10 cellular contexts compared by ENCODE assay signal in genomic region chr3:180855364-180855763, GRCh38. TPM values are rescaled to one million over a fixed set of nuclear protein-coding genes. Genes with fewer than 3 reads are reported as not detected.
DNase-seq lines count a peak whose midpoint lies in the region; ATAC-seq, FAIRE-seq and TF ChIP-seq lines count a peak whose summit lies in the region.
"Had no signal": no experiment of that assay in that cellular context is flagged by ENCODE, and none has a peak within 500 bp of the region (broad histone marks: within the 10 kb centered on the region; RNA-seq: fewer than 3 reads in every experiment).

No MANE protein-coding gene starts in this region.

- H3K56ac ChIP-seq in H1 (replicated peaks; ENCODE audit: insufficient read length, low read depth, low read length) = no peak overlapping the region

- H4K91ac ChIP-seq in H1 (replicated peaks; ENCODE audit: insufficient read length, low read length) = no peak overlapping the region

- H3K4ac ChIP-seq in H1 (replicated peaks; ENCODE audit: insufficient read length, low read depth, low read length) = no peak overlapping the region

- H3K27me3 ChIP-seq in H1 (replicated peaks in 1 of 4; ENCODE audit: control insufficient read depth in 3 of 4, extremely low read depth in 1 of 4, insufficient read depth in 3 of 4, low read length in 3 of 4) = no peaks in the 10 kb centered on the region
- H3K27me3 ChIP-seq in ovary = no peaks in the 10 kb centered on the region

- DNase-seq in DMS114 treated with DMSO at 0.1 percent for 48 hours (lab: John Stamatoyannopoulos, UW; ENCODE audit: unreplicated experiment) (peak; percentile 7), NCI-H146 treated with DMSO at 0.1 percent for 48 hours (lab: John Stamatoyannopoulos, UW; ENCODE audit: unreplicated experiment) (peak; percentile 95), H1 (ENCODE audit: low read depth in 1 of 2, low spot score in 2 of 2) (peak; percentile 43 to 67), kidney glomerular epithelial cell (lab: John Stamatoyannopoulos, UW) (no peak), activated T-cell treated with anti-CD3 and anti-CD28 coated beads for 4 hours (no peak), ovary (no peak)
- DNase-seq: activated gamma-delta T cell, NCI-H187 had no signal

- CTCF ChIA-PET in H1 (lab: Charles Lee; ENCODE audit: partially characterized antibody) = interaction anchor here (0.6 to 3.9 kb wide), 25 partner anchors 8 to 976 kb away, joined by 3 to 27 read pairs (median 3); no protein-coding TSS in a partner anchor

- H2BK15ac ChIP-seq in H1 (ENCODE audit: low read length) = no peak overlapping the region

- no peaks in the 10 kb centered on the region for H3K23me2 ChIP-seq in H1 (ENCODE audit: low read depth, low read length)

- WGBS in H1 (ENCODE audit: extremely low coverage in 1 of 2, insufficient coverage in 1 of 2, insufficient read length in 1 of 2, insufficient replicate concordance in 2 of 2, low coverage in 1 of 2, low lambda C conversion rate in 2 of 2, missing lambda C conversion rate in 1 of 2), 2 experiments = 47% methylated on average over 2 of the region's 2 CpGs; no CpG with 5 or more reads in 1 of the 2 experiments
- WGBS in ovary, 3 donors = 14 to 28% (median 22%) methylated on average over 2 of the region's 2 CpGs

- H3K14ac ChIP-seq in H1 (ENCODE audit: insufficient read length) = no peak overlapping the region

- TF ChIP-seq EP300 in H1 (IDR thresholded peaks at IDR 0.05; ENCODE audit: borderline replicate concordance in 1 of 2, low read depth in 2 of 2, low read length in 2 of 2) = no peak
- no peak for TF ChIP-seq EP300 in ovary (IDR thresholded peaks at IDR 0.05)

- H3K9ac ChIP-seq in H1 (replicated peaks in 1 of 4; ENCODE audit: extremely low read depth in 1 of 4, low read depth in 3 of 4, low read length in 3 of 4) = no peak overlapping the region

- H4K8ac ChIP-seq in H1 (ENCODE audit: extremely low read depth, insufficient read depth, low read length) = no peak overlapping the region

- no peak overlapping the region for H2BK120ac ChIP-seq in H1 (replicated peaks; ENCODE audit: low read depth, low read length)

- TF ChIP-seq CTCF in H1 (IDR thresholded peaks at IDR 0.05; ENCODE audit: control extremely low read depth in 1 of 3, insufficient read depth in 1 of 3, low read depth in 1 of 3, low read length in 3 of 3) (peak in 2 of 3 experiments; percentile 53 to 55; a peak in 3 of 4 replicates), ovary (IDR thresholded peaks at IDR 0.05) (no peak)

- ATAC-seq in GM21576 (IDR thresholded peaks at IDR 0.05; ENCODE audit: unreplicated experiment) (peak; percentile 88), GM18861 (IDR thresholded peaks at IDR 0.05; ENCODE audit: unreplicated experiment) (no peak)

- FAIRE-seq in H1 (lab: Jason Lieb, UNC) = peak; percentile 93

- H3K4me3 ChIP-seq in H1 (ENCODE audit: extremely low read depth in 1 of 4, insufficient read depth in 2 of 4, low read depth in 3 of 4, low read length in 4 of 4) = no peak overlapping the region
- no peak overlapping the region for H3K4me3 ChIP-seq in ovary

- no peaks in the 10 kb centered on the region for H3K79me2 ChIP-seq in H1 (ENCODE audit: control insufficient read depth in 1 of 2, insufficient read depth in 2 of 2, low read length in 2 of 2)

- no peak overlapping the region for H4K5ac ChIP-seq in H1 (ENCODE audit: insufficient read length, low read depth, low read length)

- H3K4me1 ChIP-seq in H1 (replicated peaks in 1 of 4; ENCODE audit: control insufficient read depth in 3 of 4, insufficient read depth in 4 of 4, low read length in 3 of 4) (peaks cover 3 to 7% (median 4%) of the 10 kb centered on the region in 4 experiments), ovary (ENCODE audit: insufficient read depth) (no peaks in the 10 kb centered on the region)

- no peak overlapping the region for H3K4me2 ChIP-seq in H1 (ENCODE audit: insufficient read depth in 1 of 2, low read depth in 2 of 2, low read length in 2 of 2)

- intact Hi-C loops in ovary (cut with DNase I) = no loop called here

- H3K27ac ChIP-seq in H1 (ENCODE audit: low read depth, low read length) (no peak overlapping the region), ovary (no peak overlapping the region)

- TF ChIP-seq RAD21 in H1 (IDR thresholded peaks at IDR 0.05 in 1 of 2, conservative IDR thresholded peaks at IDR 0.05 in 1 of 2; ENCODE audit: low read depth in 2 of 2, low read length in 2 of 2) = peak; percentile 57

- H2AK5ac ChIP-seq in H1 (ENCODE audit: low read depth, low read length) = no peak overlapping the region

- H3K9me3 ChIP-seq in H1 (ENCODE audit: insufficient read depth in 2 of 2, low read depth in 1 of 2, low read length in 1 of 2) (no peaks in the 10 kb centered on the region), ovary (no peaks in the 10 kb centered on the region)

- H3K23ac ChIP-seq in H1 (ENCODE audit: insufficient read length) = no peak overlapping the region

- H2BK20ac ChIP-seq in H1 (ENCODE audit: low read length) = no peak overlapping the region

- no peak overlapping the region for H3K18ac ChIP-seq in H1 (ENCODE audit: extremely low read depth, low read length)

- POLR2A ChIA-PET in H1 (lab: Charles Lee; ENCODE audit: partially characterized antibody) = interaction anchor here (1.1 kb wide), 2 partner anchors 41 to 58 kb away, joined by 3 to 5 read pairs; no protein-coding TSS in a partner anchor

- no peaks in the 10 kb centered on the region for H4K20me1 ChIP-seq in H1 (replicated peaks in 1 of 2; ENCODE audit: control insufficient read depth in 1 of 2, insufficient read depth in 2 of 2, low read length in 2 of 2)

- no peaks in the 10 kb centered on the region for H3K79me1 ChIP-seq in H1 (ENCODE audit: low read depth, low read length)

- H3K36me3 ChIP-seq in H1 (ENCODE audit: control insufficient read depth in 2 of 4, insufficient read depth in 4 of 4, low read length in 3 of 4) = no peaks in the 10 kb centered on the region
- H3K36me3 ChIP-seq in ovary = no peaks in the 10 kb centered on the region

- no peak overlapping the region for H2BK12ac ChIP-seq in H1 (ENCODE audit: low read depth, low read length)

- H2AFZ ChIP-seq in H1 (ENCODE audit: low read length) = 0 out of 2 replicates have a peak overlapping the region, but pooled peaks have one; percentile 9

- TF ChIP-seq POLR2A in H1 (IDR thresholded peaks at IDR 0.05; ENCODE audit: control extremely low read depth in 1 of 2, low read depth in 2 of 2, low read length in 2 of 2) (no peak), ovary (IDR thresholded peaks at IDR 0.05) (no peak)

- H2BK5ac ChIP-seq in H1 (ENCODE audit: low read depth, low read length) = peak overlapping the region; percentile 8; the same call in 1 of the 2 replicates

TF ChIP-seq in H1, 55 proteins besides CTCF, POLR2A, EP300 and RAD21:
- TF ChIP-seq NANOG (IDR thresholded peaks at IDR 0.05; ENCODE audit: insufficient read depth, low read depth, low read length, poor library complexity, severe bottlenecking) = peak; percentile 54
- 0 out of 2 replicates have a peak, but pooled peaks have one; percentile 58 for TF ChIP-seq TEAD4 (IDR thresholded peaks at IDR 0.05; ENCODE audit: low read depth, low read length)
- no peak for TF ChIP-seq YY1 (IDR thresholded peaks at IDR 0.05; ENCODE audit: low read depth, low read length)

RNA-seq across cellular contexts. Expression of gene FXR1, which starts 57.1 kb away (rescaled TPM):
- 264 and 283 TPM in 2 replicates for total RNA-seq in H1 (2021; fragmentation: NEBNext Ultra II Directional; extraction: Animal tissue kit (Norgen Biotek cat#: 25700))
- polyA plus RNA-seq in H1 (2011; rRNA removed) = 80.4 and 108 TPM in 2 replicates
- 203 TPM for polyA plus RNA-seq in H1 (2011; cell fraction: cytosol; rRNA removed)
- 112 TPM for polyA plus RNA-seq in H1 (2011; cell fraction: nucleus; rRNA removed)
- 197 to 222 TPM (median 212 TPM) in 4 replicates for polyA plus RNA-seq in H1 (2012, experiment 1 of 2)
- 16.1 TPM for polyA plus RNA-seq in H1 (2012, experiment 2 of 2)
- polyA plus RNA-seq in H1 (2013, experiment 1 of 2) = 190 TPM
- 185 TPM for polyA plus RNA-seq in H1 (2013, experiment 2 of 2)
- polyA minus RNA-seq in H1 (2011; rRNA and poly(A)+ RNA removed) = 278 and 279 TPM in 2 replicates
- polyA minus RNA-seq in H1 (2011; cell fraction: cytosol; rRNA and poly(A)+ RNA removed) = 159 TPM
- polyA minus RNA-seq in H1 (2011; cell fraction: nucleus; rRNA and poly(A)+ RNA removed) = 248 TPM
- total RNA-seq in ovary = 100 to 1,000 TPM; 109 to 176 (median 137) TPM
- 100 to 1,000 TPM; 102 to 117 TPM for polyA plus RNA-seq in ovary

Comparison
In these comparisons a context has a peak if more than half of its experiments do, and no peak if none do; other contexts are left out.
1. DNase-seq: peak in DMS114 treated with DMSO at 0.1 percent for 48 hours (single experiment), NCI-H146 treated with DMSO at 0.1 percent for 48 hours (single experiment) and H1 (2 of 2); none in kidney glomerular epithelial cell (single experiment), activated T-cell treated with anti-CD3 and anti-CD28 coated beads for 4 hours (single experiment) and ovary (0 of 5).
2. CTCF ChIP-seq: peak in H1 (2 of 3); none in ovary (0 of 3).